1 cellular context compared by ENCODE assay signal in genomic region chr1:7902478-7903084, GRCh38.
TF ChIP-seq lines count a peak whose summit lies in the region.

No MANE protein-coding gene starts in this region.

TF ChIP-seq in HEK293, 187 proteins besides CTCF, POLR2A, EP300 and RAD21 (continued from another document):
- TF ChIP-seq PATZ1 (tag by site-specific recombination; IDR thresholded peaks at IDR 0.05): peak; percentile 27; the same call in 1 of the 2 replicates
- peak; percentile 49; the same call in 1 of the 2 replicates for TF ChIP-seq ZNF324 (tag by site-specific recombination; IDR thresholded peaks at IDR 0.05)
- TF ChIP-seq ZNF561 (tag by site-specific recombination; IDR thresholded peaks at IDR 0.05; ENCODE audit: borderline replicate concordance): no peak
- TF ChIP-seq TCF7L2 (IDR thresholded peaks at IDR 0.05; ENCODE audit: borderline replicate concordance, low read depth, low read length): peak; percentile 87
- no peak for TF ChIP-seq ZNF473 (tag by site-specific recombination; IDR thresholded peaks at IDR 0.05)
- no peak for TF ChIP-seq MZF1 (tag by site-specific recombination; IDR thresholded peaks at IDR 0.05; ENCODE audit: borderline replicate concordance)
- 0 out of 2 replicates have a peak, but pooled peaks have one; percentile 37 for TF ChIP-seq ZNF24 (tag by site-specific recombination; IDR thresholded peaks at IDR 0.05)
- TF ChIP-seq, protein P1, sequence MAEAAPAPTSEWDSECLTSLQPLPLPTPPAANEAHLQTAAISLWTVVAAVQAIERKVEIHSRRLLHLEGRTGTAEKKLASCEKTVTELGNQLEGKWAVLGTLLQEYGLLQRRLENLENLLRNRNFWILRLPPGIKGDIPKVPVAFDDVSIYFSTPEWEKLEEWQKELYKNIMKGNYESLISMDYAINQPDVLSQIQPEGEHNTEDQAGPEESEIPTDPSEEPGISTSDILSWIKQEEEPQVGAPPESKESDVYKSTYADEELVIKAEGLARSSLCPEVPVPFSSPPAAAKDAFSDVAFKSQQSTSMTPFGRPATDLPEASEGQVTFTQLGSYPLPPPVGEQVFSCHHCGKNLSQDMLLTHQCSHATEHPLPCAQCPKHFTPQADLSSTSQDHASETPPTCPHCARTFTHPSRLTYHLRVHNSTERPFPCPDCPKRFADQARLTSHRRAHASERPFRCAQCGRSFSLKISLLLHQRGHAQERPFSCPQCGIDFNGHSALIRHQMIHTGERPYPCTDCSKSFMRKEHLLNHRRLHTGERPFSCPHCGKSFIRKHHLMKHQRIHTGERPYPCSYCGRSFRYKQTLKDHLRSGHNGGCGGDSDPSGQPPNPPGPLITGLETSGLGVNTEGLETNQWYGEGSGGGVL (tag by site-specific recombination; IDR thresholded peaks at IDR 0.05): peak; percentile 66
- no peak for TF ChIP-seq ZNF138 (tag by site-specific recombination; IDR thresholded peaks at IDR 0.05; ENCODE audit: borderline replicate concordance)
- peak; percentile 32; the same call in 1 of the 2 replicates for TF ChIP-seq GLIS2 (tag by site-specific recombination; IDR thresholded peaks at IDR 0.05)
- TF ChIP-seq ZNF664 (tag by site-specific recombination; IDR thresholded peaks at IDR 0.05): no peak
- no peak for TF ChIP-seq ZNF202 (tag by site-specific recombination; IDR thresholded peaks at IDR 0.05; ENCODE audit: borderline replicate concordance)
- no peak for TF ChIP-seq ZNF768 (tag by site-specific recombination; IDR thresholded peaks at IDR 0.05)
- TF ChIP-seq ZNF654 (tag by site-specific recombination; IDR thresholded peaks at IDR 0.05; ENCODE audit: low read depth): peak; percentile 75
- TF ChIP-seq ZNF146 (tag by site-specific recombination; IDR thresholded peaks at IDR 0.05): no peak
- no peak for TF ChIP-seq ZBTB20 (tag by site-specific recombination; IDR thresholded peaks at IDR 0.05)
- TF ChIP-seq ZNF19 (tag by site-specific recombination; IDR thresholded peaks at IDR 0.05; ENCODE audit: low read depth): no peak
- TF ChIP-seq KLF17 (tag by site-specific recombination; IDR thresholded peaks at IDR 0.05): peak; percentile 65; the same call in 1 of the 2 replicates
